1 cellular context compared by ENCODE assay signal in genomic region chr22:44336962-44337657, GRCh38.
TF ChIP-seq lines count a peak whose summit lies in the region.

No MANE protein-coding gene starts in this region.

TF ChIP-seq in GM23338, 12 proteins besides CTCF, POLR2A, EP300 and RAD21 (continued from another document):
- TF ChIP-seq, protein P1, sequence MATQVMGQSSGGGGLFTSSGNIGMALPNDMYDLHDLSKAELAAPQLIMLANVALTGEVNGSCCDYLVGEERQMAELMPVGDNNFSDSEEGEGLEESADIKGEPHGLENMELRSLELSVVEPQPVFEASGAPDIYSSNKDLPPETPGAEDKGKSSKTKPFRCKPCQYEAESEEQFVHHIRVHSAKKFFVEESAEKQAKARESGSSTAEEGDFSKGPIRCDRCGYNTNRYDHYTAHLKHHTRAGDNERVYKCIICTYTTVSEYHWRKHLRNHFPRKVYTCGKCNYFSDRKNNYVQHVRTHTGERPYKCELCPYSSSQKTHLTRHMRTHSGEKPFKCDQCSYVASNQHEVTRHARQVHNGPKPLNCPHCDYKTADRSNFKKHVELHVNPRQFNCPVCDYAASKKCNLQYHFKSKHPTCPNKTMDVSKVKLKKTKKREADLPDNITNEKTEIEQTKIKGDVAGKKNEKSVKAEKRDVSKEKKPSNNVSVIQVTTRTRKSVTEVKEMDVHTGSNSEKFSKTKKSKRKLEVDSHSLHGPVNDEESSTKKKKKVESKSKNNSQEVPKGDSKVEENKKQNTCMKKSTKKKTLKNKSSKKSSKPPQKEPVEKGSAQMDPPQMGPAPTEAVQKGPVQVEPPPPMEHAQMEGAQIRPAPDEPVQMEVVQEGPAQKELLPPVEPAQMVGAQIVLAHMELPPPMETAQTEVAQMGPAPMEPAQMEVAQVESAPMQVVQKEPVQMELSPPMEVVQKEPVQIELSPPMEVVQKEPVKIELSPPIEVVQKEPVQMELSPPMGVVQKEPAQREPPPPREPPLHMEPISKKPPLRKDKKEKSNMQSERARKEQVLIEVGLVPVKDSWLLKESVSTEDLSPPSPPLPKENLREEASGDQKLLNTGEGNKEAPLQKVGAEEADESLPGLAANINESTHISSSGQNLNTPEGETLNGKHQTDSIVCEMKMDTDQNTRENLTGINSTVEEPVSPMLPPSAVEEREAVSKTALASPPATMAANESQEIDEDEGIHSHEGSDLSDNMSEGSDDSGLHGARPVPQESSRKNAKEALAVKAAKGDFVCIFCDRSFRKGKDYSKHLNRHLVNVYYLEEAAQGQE (IDR thresholded peaks at IDR 0.05; ENCODE audit: unreplicated experiment): no peak
- TF ChIP-seq ZNF462 (CRISPR knock-in tag; IDR thresholded peaks at IDR 0.05) (no peak), ZNF114 (CRISPR knock-in tag; IDR thresholded peaks at IDR 0.05) (no peak), EZH2 (IDR thresholded peaks at IDR 0.05; ENCODE audit: low read depth, unreplicated experiment) (no peak)
